Comparison of ENCODE assay signal across 2 cellular contexts in genomic region chr12:47346251-47347019, GRCh38.
A peak's percentile ranks its signal among the peaks of the same experiment; 100 is the strongest.
TF ChIP-seq lines count a peak whose summit lies in the region.

No MANE protein-coding gene starts in this region.

TF ChIP-seq in H1, 55 proteins besides CTCF, POLR2A, EP300 and RAD21:
- TF ChIP-seq TAF1 (IDR thresholded peaks at IDR 0.05; ENCODE audit: low read depth, low read length), result no peak
- TF ChIP-seq MAFK (IDR thresholded peaks at IDR 0.05; ENCODE audit: low read depth, low read length), result peak; percentile 48; the same call in 1 of the 2 replicates

TF ChIP-seq in WTC11, 78 proteins besides CTCF, POLR2A, EP300 and RAD21:
- TF ChIP-seq ZNF671 (CRISPR knock-in tag; IDR thresholded peaks at IDR 0.05) (no peak), ZNF138 (CRISPR knock-in tag; conservative IDR thresholded peaks at IDR 0.05) (no peak), GABPB1 (CRISPR knock-in tag; IDR thresholded peaks at IDR 0.05) (no peak), ZNF232 (CRISPR knock-in tag; IDR thresholded peaks at IDR 0.05) (no peak), PRRX2 (CRISPR knock-in tag; IDR thresholded peaks at IDR 0.05) (no peak), MYBL2 (CRISPR knock-in tag; IDR thresholded peaks at IDR 0.05) (no peak), RELA (CRISPR knock-in tag; IDR thresholded peaks at IDR 0.05; ENCODE audit: borderline replicate concordance) (no peak), E2F5 (CRISPR knock-in tag; IDR thresholded peaks at IDR 0.05) (no peak), ZNF416 (CRISPR knock-in tag; IDR thresholded peaks at IDR 0.05) (no peak), ZNF425 (CRISPR knock-in tag; conservative IDR thresholded peaks at IDR 0.05) (no peak), ZNF219 (CRISPR knock-in tag; IDR thresholded peaks at IDR 0.05; ENCODE audit: borderline replicate concordance) (no peak), ETV6 (CRISPR knock-in tag; IDR thresholded peaks at IDR 0.05) (no peak), USF1 (CRISPR knock-in tag; IDR thresholded peaks at IDR 0.05) (no peak), EMX1 (CRISPR knock-in tag; IDR thresholded peaks at IDR 0.05) (no peak), MLX (CRISPR knock-in tag; IDR thresholded peaks at IDR 0.05) (no peak)
- TF ChIP-seq, protein P1, sequence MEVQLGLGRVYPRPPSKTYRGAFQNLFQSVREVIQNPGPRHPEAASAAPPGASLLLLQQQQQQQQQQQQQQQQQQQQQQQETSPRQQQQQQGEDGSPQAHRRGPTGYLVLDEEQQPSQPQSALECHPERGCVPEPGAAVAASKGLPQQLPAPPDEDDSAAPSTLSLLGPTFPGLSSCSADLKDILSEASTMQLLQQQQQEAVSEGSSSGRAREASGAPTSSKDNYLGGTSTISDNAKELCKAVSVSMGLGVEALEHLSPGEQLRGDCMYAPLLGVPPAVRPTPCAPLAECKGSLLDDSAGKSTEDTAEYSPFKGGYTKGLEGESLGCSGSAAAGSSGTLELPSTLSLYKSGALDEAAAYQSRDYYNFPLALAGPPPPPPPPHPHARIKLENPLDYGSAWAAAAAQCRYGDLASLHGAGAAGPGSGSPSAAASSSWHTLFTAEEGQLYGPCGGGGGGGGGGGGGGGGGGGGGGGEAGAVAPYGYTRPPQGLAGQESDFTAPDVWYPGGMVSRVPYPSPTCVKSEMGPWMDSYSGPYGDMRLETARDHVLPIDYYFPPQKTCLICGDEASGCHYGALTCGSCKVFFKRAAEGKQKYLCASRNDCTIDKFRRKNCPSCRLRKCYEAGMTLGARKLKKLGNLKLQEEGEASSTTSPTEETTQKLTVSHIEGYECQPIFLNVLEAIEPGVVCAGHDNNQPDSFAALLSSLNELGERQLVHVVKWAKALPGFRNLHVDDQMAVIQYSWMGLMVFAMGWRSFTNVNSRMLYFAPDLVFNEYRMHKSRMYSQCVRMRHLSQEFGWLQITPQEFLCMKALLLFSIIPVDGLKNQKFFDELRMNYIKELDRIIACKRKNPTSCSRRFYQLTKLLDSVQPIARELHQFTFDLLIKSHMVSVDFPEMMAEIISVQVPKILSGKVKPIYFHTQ (CRISPR knock-in tag; IDR thresholded peaks at IDR 0.05), result no peak
- TF ChIP-seq, protein P2, sequence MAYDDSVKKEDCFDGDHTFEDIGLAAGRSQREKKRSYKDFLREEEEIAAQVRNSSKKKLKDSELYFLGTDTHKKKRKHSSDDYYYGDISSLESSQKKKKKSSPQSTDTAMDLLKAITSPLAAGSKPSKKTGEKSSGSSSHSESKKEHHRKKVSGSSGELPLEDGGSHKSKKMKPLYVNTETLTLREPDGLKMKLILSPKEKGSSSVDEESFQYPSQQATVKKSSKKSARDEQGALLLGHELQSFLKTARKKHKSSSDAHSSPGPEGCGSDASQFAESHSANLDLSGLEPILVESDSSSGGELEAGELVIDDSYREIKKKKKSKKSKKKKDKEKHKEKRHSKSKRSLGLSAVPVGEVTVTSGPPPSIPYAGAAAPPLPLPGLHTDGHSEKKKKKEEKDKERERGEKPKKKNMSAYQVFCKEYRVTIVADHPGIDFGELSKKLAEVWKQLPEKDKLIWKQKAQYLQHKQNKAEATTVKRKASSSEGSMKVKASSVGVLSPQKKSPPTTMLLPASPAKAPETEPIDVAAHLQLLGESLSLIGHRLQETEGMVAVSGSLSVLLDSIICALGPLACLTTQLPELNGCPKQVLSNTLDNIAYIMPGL (CRISPR knock-in tag; IDR thresholded peaks at IDR 0.05), result no peak
- TF ChIP-seq, protein P3, sequence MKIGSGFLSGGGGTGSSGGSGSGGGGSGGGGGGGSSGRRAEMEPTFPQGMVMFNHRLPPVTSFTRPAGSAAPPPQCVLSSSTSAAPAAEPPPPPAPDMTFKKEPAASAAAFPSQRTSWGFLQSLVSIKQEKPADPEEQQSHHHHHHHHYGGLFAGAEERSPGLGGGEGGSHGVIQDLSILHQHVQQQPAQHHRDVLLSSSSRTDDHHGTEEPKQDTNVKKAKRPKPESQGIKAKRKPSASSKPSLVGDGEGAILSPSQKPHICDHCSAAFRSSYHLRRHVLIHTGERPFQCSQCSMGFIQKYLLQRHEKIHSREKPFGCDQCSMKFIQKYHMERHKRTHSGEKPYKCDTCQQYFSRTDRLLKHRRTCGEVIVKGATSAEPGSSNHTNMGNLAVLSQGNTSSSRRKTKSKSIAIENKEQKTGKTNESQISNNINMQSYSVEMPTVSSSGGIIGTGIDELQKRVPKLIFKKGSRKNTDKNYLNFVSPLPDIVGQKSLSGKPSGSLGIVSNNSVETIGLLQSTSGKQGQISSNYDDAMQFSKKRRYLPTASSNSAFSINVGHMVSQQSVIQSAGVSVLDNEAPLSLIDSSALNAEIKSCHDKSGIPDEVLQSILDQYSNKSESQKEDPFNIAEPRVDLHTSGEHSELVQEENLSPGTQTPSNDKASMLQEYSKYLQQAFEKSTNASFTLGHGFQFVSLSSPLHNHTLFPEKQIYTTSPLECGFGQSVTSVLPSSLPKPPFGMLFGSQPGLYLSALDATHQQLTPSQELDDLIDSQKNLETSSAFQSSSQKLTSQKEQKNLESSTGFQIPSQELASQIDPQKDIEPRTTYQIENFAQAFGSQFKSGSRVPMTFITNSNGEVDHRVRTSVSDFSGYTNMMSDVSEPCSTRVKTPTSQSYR (CRISPR knock-in tag; IDR thresholded peaks at IDR 0.05), result no peak
